10 cellular contexts compared by ENCODE assay signal in the genomic region with DNA sequence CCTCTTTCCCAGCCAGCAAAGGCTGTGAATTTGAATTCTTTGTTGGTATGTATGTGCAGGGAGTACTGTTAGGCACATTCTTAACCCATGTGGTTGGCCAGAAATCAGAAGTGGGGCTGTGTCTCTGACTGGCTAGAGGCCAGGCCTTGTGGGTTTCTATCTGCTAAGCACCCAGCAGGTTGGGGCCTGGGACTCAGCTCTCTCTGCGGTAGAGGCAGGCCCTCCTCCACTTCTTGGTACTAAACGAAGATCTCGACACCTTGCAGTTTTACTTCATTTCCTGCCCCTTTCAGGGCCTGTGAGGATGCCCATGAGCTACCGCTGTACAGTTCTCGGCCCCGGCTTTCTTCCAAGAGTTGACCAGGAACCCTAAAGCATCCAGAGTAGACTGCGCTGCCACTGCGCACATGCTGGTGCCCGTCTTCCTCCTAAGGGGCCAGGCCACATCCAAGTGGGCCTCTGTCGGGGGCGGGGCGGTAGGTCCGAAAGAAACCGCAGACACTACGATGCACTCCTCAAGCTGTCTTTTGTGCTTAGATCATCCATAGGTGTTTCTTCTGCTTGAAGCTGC. TPM values are rescaled to one million over a fixed set of nuclear protein-coding genes. Genes with fewer than 3 reads are reported as not detected.
A peak's percentile ranks its signal among the peaks of the same experiment; 100 is the strongest.
DNase-seq lines count a peak whose midpoint lies in the region; ATAC-seq and TF ChIP-seq lines count a peak whose summit lies in the region.
"Had no signal": no experiment of that assay in that cellular context is flagged by ENCODE, and none has a peak within 500 bp of the region (broad histone marks: within the 10 kb centered on the region; RNA-seq: fewer than 3 reads in every experiment).

No MANE protein-coding gene starts in this region.

- ATAC-seq in sciatic nerve = no peak

- intact Hi-C loops in sciatic nerve (cut with DNase I) = no loop called here

- in situ Hi-C loops in astrocyte of the spinal cord (cut with HindIII; ENCODE audit: low sequenced_read_pairs) = no loop called here

- peak; percentile 37 for DNase-seq in AG09319 (ENCODE audit: extremely low read depth, low read depth)
- DNase-seq in HUDEP-2 (lab: John Stamatoyannopoulos, UW; ENCODE audit: unreplicated experiment in 76 of 76) = peak in 45 of 76 experiments; percentile 7 to 75 (median 31)
- peak; percentile 91 for DNase-seq in astrocyte of the spinal cord (ENCODE audit: low read depth, low spot score)
- peak; percentile 69 for DNase-seq in mesenteric fat pad (ENCODE audit: low spot score)
- DNase-seq in sciatic nerve (ENCODE audit: low spot score) = no peak
- DNase-seq in NCI-H1436 (lab: John Stamatoyannopoulos, UW) = no peak
- no peak for DNase-seq in AML-193 (lab: John Stamatoyannopoulos, UW)
- DNase-seq in NCI-H446 treated with DMSO at 0.1 percent for 48 hours (lab: John Stamatoyannopoulos, UW) = no peak
- DNase-seq: NCI-H2029 had no signal

- no peak for TF ChIP-seq CTCF in AG09319 (IDR thresholded peaks at IDR 0.05; ENCODE audit: low read depth, low read length)
- TF ChIP-seq CTCF in astrocyte of the spinal cord (IDR thresholded peaks at IDR 0.05; ENCODE audit: low read depth, low read length) = no peak

- H3K4me3 ChIP-seq in astrocyte of the spinal cord (ENCODE audit: low read depth, low read length) = no peak overlapping the region

RNA-seq across cellular contexts. Expression of gene TCP11, which starts 51.1 kb away (rescaled TPM):
- total RNA-seq in mesenteric fat pad (not detected), sciatic nerve (not detected)
- total RNA-seq: left lobe of liver had no signal

Comparison
In these comparisons a context has a peak if more than half of its experiments do, and no peak if none do; other contexts are left out.
1. DNase-seq: peak in AG09319 (single experiment), HUDEP-2 (45 of 76), astrocyte of the spinal cord (single experiment) and mesenteric fat pad (single experiment); none in sciatic nerve (single experiment), NCI-H1436 (single experiment), AML-193 (0 of 2) and NCI-H446 treated with DMSO at 0.1 percent for 48 hours (single experiment).